ENCODE assay signal across 14 cellular contexts in genomic region chr6:129844118-129844891, GRCh38. TPM values are rescaled to one million over a fixed set of nuclear protein-coding genes. Genes with fewer than 3 reads are reported as not detected.
A peak's percentile ranks its signal among the peaks of the same experiment; 100 is the strongest.
DNase-seq lines count a peak whose midpoint lies in the region; ATAC-seq lines count a peak whose summit lies in the region.
"Had no signal": no experiment of that assay in that cellular context is flagged by ENCODE, and none has a peak within 500 bp of the region (broad histone marks: within the 10 kb centered on the region; RNA-seq: fewer than 3 reads in every experiment).

No MANE protein-coding gene starts in this region.

- DNase-seq in EL (peak; percentile 96), MG63 (peak; percentile 21), dermis blood vessel endothelial cell (peak; percentile 65), left kidney (ENCODE audit: low read depth, low spot score) (peak; percentile 9), DMS79 (lab: John Stamatoyannopoulos, UW) (no peak)
- no peak for DNase-seq in stimulated activated CD8-positive, alpha-beta memory T cell treated with anti-CD3 and anti-CD28 coated beads, Interleukin-4, amount 100 ng/mL, for 48 hours
- no peak for DNase-seq in activated CD4-positive, alpha-beta T cell treated with anti-CD3 and anti-CD28 coated beads for 4 hours
- DNase-seq: activated CD8-positive, alpha-beta memory T cell treated with anti-CD3 and anti-CD28 coated beads, Interleukin-2, amount 10 ng/mL, durations not matched to agents 7 days and 5 days; CD4-positive, alpha-beta memory T cell; esophagus squamous epithelium; mucosa of descending colon; NCI-H774 had no signal

- no peaks in the 10 kb centered on the region for H3K36me3 ChIP-seq in MG63
- H3K36me3 ChIP-seq: esophagus squamous epithelium had no signal

- no peak overlapping the region for H3K4me3 ChIP-seq in MG63
- H3K4me3 ChIP-seq: esophagus squamous epithelium, mucosa of descending colon, skin epidermis had no signal

- H3K27me3 ChIP-seq in MG63: no peaks in the 10 kb centered on the region
- H3K27me3 ChIP-seq: esophagus squamous epithelium had no signal

- ATAC-seq in HG02610 (IDR thresholded peaks at IDR 0.05; ENCODE audit: unreplicated experiment): no peak
- ATAC-seq: activated CD8-positive, alpha-beta memory T cell treated with anti-CD3 and anti-CD28 coated beads, Interleukin-2, amount 10 ng/mL, durations not matched to agents 7 days and 5 days; mucosa of descending colon had no signal

- H3K9me3 ChIP-seq in MG63: no peaks in the 10 kb centered on the region
- H3K9me3 ChIP-seq: esophagus squamous epithelium, mucosa of descending colon had no signal

RNA-seq across cellular contexts. Expression of gene TMEM244, which starts 16.8 kb away (rescaled TPM):
- total RNA-seq in MG63 (2014; rRNA removed; shearing (Covaris generic); ENCODE audit: low replicate concordance): not detected in 2 replicates
- not detected in 2 replicates for total RNA-seq in dermis blood vessel endothelial cell
- total RNA-seq: esophagus squamous epithelium, mucosa of descending colon had no signal

Comparison
In these comparisons a context has a peak if more than half of its experiments do, and no peak if none do; other contexts are left out.
1. DNase-seq: peak in EL (single experiment), MG63 (single experiment), dermis blood vessel endothelial cell (single experiment) and left kidney (single experiment); none in stimulated activated CD8-positive, alpha-beta memory T cell treated with anti-CD3 and anti-CD28 coated beads, Interleukin-4, amount 100 ng/mL, for 48 hours (single experiment), activated CD4-positive, alpha-beta T cell treated with anti-CD3 and anti-CD28 coated beads for 4 hours (0 of 2) and DMS79 (single experiment).